Comparison of ENCODE assay signal across 8 cellular contexts in the genomic region with DNA sequence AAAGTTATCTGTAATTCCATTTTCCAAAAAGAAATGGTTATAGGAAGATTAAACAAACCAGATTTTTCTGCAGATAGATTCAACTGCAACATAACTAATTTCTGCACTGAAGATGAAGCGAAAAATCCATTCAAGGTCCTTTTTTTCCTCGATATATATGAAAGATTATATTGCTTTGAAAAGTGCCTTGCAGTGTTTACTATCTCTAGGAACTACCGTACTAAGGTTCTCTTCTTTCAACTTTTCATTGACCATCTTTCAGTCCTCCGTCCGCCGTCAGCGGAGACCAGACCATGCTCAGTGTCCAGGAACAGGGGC. TPM values are rescaled to one million over a fixed set of nuclear protein-coding genes. Genes with fewer than 3 reads are reported as not detected.
A peak's percentile ranks its signal among the peaks of the same experiment; 100 is the strongest.
DNase-seq lines count a peak whose midpoint lies in the region; ATAC-seq and TF ChIP-seq lines count a peak whose summit lies in the region.

No MANE protein-coding gene starts in this region.

- peaks cover 19 to 27% (median 26%) of the 10 kb centered on the region in 3 donors for H3K27me3 Mint-ChIP-seq in naive B cell

- peaks cover 0 to 3% (median 0%) of the 10 kb centered on the region in 7 donors for H3K9me3 Mint-ChIP-seq in naive B cell

- H3K4me3 ChIP-seq in AG09309 (ENCODE audit: control insufficient read depth, low read depth, low read length): peak overlapping the region; percentile 69
- H3K4me3 ChIP-seq in Jurkat, Clone E6-1 (ENCODE audit: low read length): peak overlapping the region; percentile 68

- peak overlapping the region; percentile 67 for H3K27ac ChIP-seq in cingulate gyrus (ENCODE audit: low read depth, low read length)

- DNase-seq in AG09309 (ENCODE audit: low read depth) (no peak), naive B cell (no peak), erythroblast (lab: John Stamatoyannopoulos, UW) (no peak), NCI-H1092 treated with DMSO at 0.1 percent for 48 hours (lab: John Stamatoyannopoulos, UW) (no peak), OCI-M2 (lab: John Stamatoyannopoulos, UW; ENCODE audit: unreplicated experiment) (no peak), cerebellar nuclear complex (lab: John Stamatoyannopoulos, UW) (no peak)
- DNase-seq in Jurkat, Clone E6-1 (ENCODE audit: low read depth, low spot score): no peak

- H3K4me3 Mint-ChIP-seq in naive B cell: peak overlapping the region; percentile 77 to 95 (median 91)

- ATAC-seq in naive B cell (ENCODE audit: low read depth in 2 of 2): no peak

- peaks cover 30 to 31% (median 31%) of the 10 kb centered on the region in 3 donors for H3K4me1 Mint-ChIP-seq in naive B cell

- H3K27ac Mint-ChIP-seq in naive B cell: peak overlapping the region in 3 of 6 donors; percentile 66 to 88 (median 71)

- peaks cover 8 to 19% of the 10 kb centered on the region in 2 donors for H3K36me3 Mint-ChIP-seq in naive B cell

- no peak for TF ChIP-seq POLR2A in erythroblast (IDR thresholded peaks at IDR 0.05; ENCODE audit: low read length)

- TF ChIP-seq CTCF in AG09309 (IDR thresholded peaks at IDR 0.05; ENCODE audit: control insufficient read depth, insufficient read depth, low read depth, low read length, missing control alignments): no peak

RNA-seq across cellular contexts. Expression of a gene that starts 0.5 kb away (rescaled TPM):
- 13.7 TPM for polyA plus RNA-seq in Jurkat, Clone E6-1 (2012; ENCODE audit: insufficient read depth, insufficient read length)
- polyA plus RNA-seq in naive B cell (ENCODE audit: low read depth in 6 of 6): 10 to 100 TPM in 2 of 6 donors, 1 to 10 TPM in 4; 8.0 to 10.9 (median 9.0) TPM
